10 cellular contexts compared by ENCODE assay signal in genomic region chr15:81410318-81410753, GRCh38. TPM values are rescaled to one million over a fixed set of nuclear protein-coding genes. Genes with fewer than 3 reads are reported as not detected.
DNase-seq lines count a peak whose midpoint lies in the region; ATAC-seq and TF ChIP-seq lines count a peak whose summit lies in the region.
"Had no signal": no experiment of that assay in that cellular context is flagged by ENCODE, and none has a peak within 500 bp of the region (broad histone marks: within the 10 kb centered on the region; RNA-seq: fewer than 3 reads in every experiment).

No MANE protein-coding gene starts in this region.

- no peak overlapping the region for H3K4me2 ChIP-seq in OCI-LY7 (ENCODE audit: low read length)

- peak; percentile 77 for TF ChIP-seq CTCF in OCI-LY7 (conservative IDR thresholded peaks at IDR 0.05; ENCODE audit: low read length)
- peak; percentile 44 for TF ChIP-seq CTCF in kidney epithelial cell (IDR thresholded peaks at IDR 0.05; ENCODE audit: insufficient read depth, low read length, poor library complexity, severe bottlenecking)
- peak; percentile 49 to 75 (median 60) for TF ChIP-seq CTCF in testis (IDR thresholded peaks at IDR 0.05)

- H3K4me1 ChIP-seq in OCI-LY7 (ENCODE audit: insufficient read depth, low read length, poor library complexity, severe bottlenecking) (no peaks in the 10 kb centered on the region), testis (peaks cover 14% of the 10 kb centered on the region)

- BruUV-seq in OCI-LY7 (replicated peaks; lab: Mats Ljungman, UMichigan), result no TSS peak

- intact Hi-C loops in activated CD4-positive, alpha-beta T cell treated with anti-CD3 and anti-CD28 coated beads for 36 hours (cut with DNase I, micrococcal nuclease), result loop anchor here (1.0 to 5.0 kb wide), 4 partner anchors 529 to 788 kb away; no protein-coding TSS in a partner anchor
- intact Hi-C loops in OCI-LY7 (cut with micrococcal nuclease; ENCODE audit: unreplicated experiment) (no loop called here), testis (cut with DNase I; ENCODE audit: low total_unique reads) (no loop called here)

- H3K9me3 Mint-ChIP-seq in activated CD4-positive, alpha-beta T cell treated with anti-CD3 and anti-CD28 coated beads for 36 hours (ENCODE audit: low read depth), result no peaks in the 10 kb centered on the region
- H3K9me3 Mint-ChIP-seq: CD8-positive, alpha-beta memory T cell had no signal

- peaks cover 14% of the 10 kb centered on the region for H3K4me1 Mint-ChIP-seq in activated CD4-positive, alpha-beta T cell treated with anti-CD3 and anti-CD28 coated beads for 36 hours

- no peak for TF ChIP-seq POLR2A in testis (IDR thresholded peaks at IDR 0.05)

- H4K20me1 ChIP-seq in OCI-LY7 (ENCODE audit: insufficient read depth, low read length), result no peaks in the 10 kb centered on the region

- H3K27ac ChIP-seq in OCI-LY7 (ENCODE audit: low read depth, low read length, poor library complexity, severe bottlenecking) (no peak overlapping the region), testis (no peak overlapping the region)

- peak; percentile 24 for DNase-seq in activated CD4-positive, alpha-beta T cell treated with anti-CD3 and anti-CD28 coated beads for 36 hours
- no peak for DNase-seq in activated CD4-positive, alpha-beta T cell treated with anti-CD3 and anti-CD28 coated beads for 1 hour
- DNase-seq in Kasumi-1 (lab: John Stamatoyannopoulos, UW) (peak; percentile 76 to 89), OCI-LY7 (ENCODE audit: low spot score) (peak; percentile 60), cerebellum (ENCODE audit: low spot score) (peak; percentile 69), kidney epithelial cell (ENCODE audit: low read depth) (peak; percentile 21), testis (peak; percentile 95)

- no peaks in the 10 kb centered on the region for H3K27me3 Mint-ChIP-seq in activated CD4-positive, alpha-beta T cell treated with anti-CD3 and anti-CD28 coated beads for 36 hours
- H3K27me3 Mint-ChIP-seq: activated naive CD8-positive, alpha-beta T cell had no signal

- no peak overlapping the region for H3K4me3 Mint-ChIP-seq in activated CD4-positive, alpha-beta T cell treated with anti-CD3 and anti-CD28 coated beads for 36 hours
- H3K4me3 Mint-ChIP-seq: activated naive CD8-positive, alpha-beta T cell; CD8-positive, alpha-beta memory T cell had no signal

- no peak overlapping the region for H3K27ac Mint-ChIP-seq in activated CD4-positive, alpha-beta T cell treated with anti-CD3 and anti-CD28 coated beads for 36 hours
- H3K27ac Mint-ChIP-seq: activated naive CD8-positive, alpha-beta T cell; CD8-positive, alpha-beta memory T cell had no signal

- H3K36me3 Mint-ChIP-seq in activated CD4-positive, alpha-beta T cell treated with anti-CD3 and anti-CD28 coated beads for 36 hours (ENCODE audit: low read depth), result no peaks in the 10 kb centered on the region
- H3K36me3 Mint-ChIP-seq: activated naive CD8-positive, alpha-beta T cell; CD8-positive, alpha-beta memory T cell had no signal

- no peak overlapping the region for H2AFZ ChIP-seq in OCI-LY7 (ENCODE audit: low read length)

- POLR2A ChIA-PET in activated CD4-positive, alpha-beta T cell treated with anti-CD3 and anti-CD28 coated beads for 36 hours (lab: Charles Lee), result interaction anchor here (0.6 kb wide), 1 partner anchor 1646 kb away, joined by 3 read pairs; no protein-coding TSS in a partner anchor
- POLR2A ChIA-PET in OCI-LY7 (lab: Charles Lee), result interaction anchor here (1.0 kb wide), 1 partner anchor 11 kb away, joined by 3 read pairs; no protein-coding TSS in a partner anchor

- H3K79me2 ChIP-seq in OCI-LY7 (ENCODE audit: insufficient read depth, low read depth, low read length), result no peaks in the 10 kb centered on the region

- H3K27me3 ChIP-seq in kidney epithelial cell (ENCODE audit: control insufficient read depth, insufficient read depth, low read length) (peaks cover 6% of the 10 kb centered on the region), testis (no peaks in the 10 kb centered on the region)

- no peak overlapping the region for H3K4me3 ChIP-seq in OCI-LY7 (ENCODE audit: low read depth, low read length, poor library complexity, severe bottlenecking)
- no peak overlapping the region for H3K4me3 ChIP-seq in kidney epithelial cell (ENCODE audit: low read depth, low read length)
- no peak overlapping the region for H3K4me3 ChIP-seq in testis

- H3K9me3 ChIP-seq in OCI-LY7 (ENCODE audit: low read length) (no peaks in the 10 kb centered on the region), testis (no peaks in the 10 kb centered on the region)

- 0 to 1% methylated on average over 4 of the region's 4 CpGs for WGBS in testis, 2 donors

- ATAC-seq in activated CD4-positive, alpha-beta T cell treated with anti-CD3 and anti-CD28 coated beads for 36 hours, result peak; percentile 69
- ATAC-seq in GM18517 (IDR thresholded peaks at IDR 0.05; ENCODE audit: unreplicated experiment), result no peak

- H3K36me3 ChIP-seq in OCI-LY7 (ENCODE audit: insufficient read depth, low read length) (no peaks in the 10 kb centered on the region), kidney epithelial cell (ENCODE audit: control insufficient read depth, insufficient read depth, low read length) (no peaks in the 10 kb centered on the region), testis (ENCODE audit: low read depth, missing control alignments) (no peaks in the 10 kb centered on the region)

- H3K9me2 ChIP-seq in OCI-LY7 (ENCODE audit: insufficient read depth, low read length), result no peaks in the 10 kb centered on the region

- CTCF ChIA-PET in activated CD4-positive, alpha-beta T cell treated with anti-CD3 and anti-CD28 coated beads for 36 hours (lab: Charles Lee), result interaction anchor here (0.6 to 2.1 kb wide), 20 partner anchors 10 to 1660 kb away, joined by 3 to 15 read pairs (median 3); no protein-coding TSS in a partner anchor
- CTCF ChIA-PET in OCI-LY7 (lab: Charles Lee; ENCODE audit: unreplicated experiment), result no interaction called here

RNA-seq across cellular contexts. Expression of gene TMC3, which starts 36.3 kb away (rescaled TPM):
- not detected for total RNA-seq in activated CD4-positive, alpha-beta T cell treated with anti-CD3 and anti-CD28 coated beads for 36 hours
- total RNA-seq in OCI-LY7 (2014; rRNA removed; shearing (Covaris generic)), result not detected in 2 replicates
- total RNA-seq in OCI-LY7 (2022) (not detected in 2 replicates), cerebellum (0.09 TPM), kidney epithelial cell (not detected in 2 replicates), testis (under 1 TPM; 0.16 to 0.31 TPM)
- polyA plus RNA-seq in testis (ENCODE audit: insufficient read depth, low read depth, low replicate concordance), result 0.26 TPM
- total RNA-seq: CD8-positive, alpha-beta memory T cell had no signal
- polyA plus RNA-seq: CD8-positive, alpha-beta memory T cell had no signal

Comparison
In these comparisons a context has a peak if more than half of its experiments do, and no peak if none do; other contexts are left out.
1. intact Hi-C loops: an anchor here in activated CD4-positive, alpha-beta T cell treated with anti-CD3 and anti-CD28 coated beads for 36 hours (1.0 to 5.0 kb wide); none called in OCI-LY7 and testis.